Comparison of ENCODE assay signal across 1 cellular context in the genomic region with DNA sequence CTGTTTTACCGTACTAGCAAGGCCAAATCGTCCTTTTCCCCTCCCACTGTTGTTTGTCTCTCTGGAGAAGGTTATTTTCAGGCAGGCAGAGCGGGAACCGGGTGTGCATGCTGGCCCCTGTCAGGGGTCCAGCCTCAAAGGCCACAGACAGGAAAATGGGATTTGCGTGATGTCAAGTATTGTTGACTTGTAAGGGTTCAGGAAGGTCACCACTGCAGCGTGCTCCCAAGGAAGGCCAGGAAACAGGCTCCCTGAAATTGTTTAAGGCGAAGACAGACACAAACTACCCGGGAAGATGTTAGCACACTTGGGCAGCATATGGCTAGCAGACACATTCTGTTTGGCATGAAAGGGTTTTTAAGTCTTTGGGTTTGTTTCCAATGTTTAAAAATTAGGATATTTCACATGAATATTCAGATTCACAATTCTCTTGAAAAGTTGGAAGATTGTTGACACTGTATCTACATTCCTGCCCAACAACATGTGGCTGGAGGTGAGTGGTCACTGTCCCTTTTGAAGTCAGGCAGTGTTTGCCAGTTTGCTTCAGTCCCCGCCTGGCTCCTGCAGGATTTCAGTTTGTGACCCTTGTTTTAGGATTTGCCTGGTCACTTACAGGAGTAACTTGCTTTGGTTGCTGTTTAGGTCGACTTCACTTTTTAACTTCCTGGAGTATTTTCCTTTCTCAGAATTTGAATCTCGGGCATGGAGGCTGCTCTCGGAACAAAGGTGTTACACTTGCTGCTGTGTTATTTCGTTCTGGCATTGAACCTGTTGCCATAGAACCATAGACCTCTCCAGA.
A peak's percentile ranks its signal among the peaks of the same experiment; 100 is the strongest.
TF ChIP-seq lines count a peak whose summit lies in the region.

No MANE protein-coding gene starts in this region.

TF ChIP-seq in HepG2, 621 proteins besides CTCF, POLR2A, EP300 and RAD21 (continued from another document and continues in another):
- TF ChIP-seq, protein P1, sequence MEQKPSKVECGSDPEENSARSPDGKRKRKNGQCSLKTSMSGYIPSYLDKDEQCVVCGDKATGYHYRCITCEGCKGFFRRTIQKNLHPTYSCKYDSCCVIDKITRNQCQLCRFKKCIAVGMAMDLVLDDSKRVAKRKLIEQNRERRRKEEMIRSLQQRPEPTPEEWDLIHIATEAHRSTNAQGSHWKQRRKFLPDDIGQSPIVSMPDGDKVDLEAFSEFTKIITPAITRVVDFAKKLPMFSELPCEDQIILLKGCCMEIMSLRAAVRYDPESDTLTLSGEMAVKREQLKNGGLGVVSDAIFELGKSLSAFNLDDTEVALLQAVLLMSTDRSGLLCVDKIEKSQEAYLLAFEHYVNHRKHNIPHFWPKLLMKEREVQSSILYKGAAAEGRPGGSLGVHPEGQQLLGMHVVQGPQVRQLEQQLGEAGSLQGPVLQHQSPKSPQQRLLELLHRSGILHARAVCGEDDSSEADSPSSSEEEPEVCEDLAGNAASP (CRISPR knock-in tag; IDR thresholded peaks at IDR 0.05; ENCODE audit: borderline replicate concordance), result peak; percentile 81
- TF ChIP-seq ERF (CRISPR knock-in tag; IDR thresholded peaks at IDR 0.05) (peak; percentile 83), DMAP1 (CRISPR knock-in tag; IDR thresholded peaks at IDR 0.05) (0 out of 2 replicates have a peak, but pooled peaks have one; percentile 40), BRCA1 (CRISPR knock-in tag; IDR thresholded peaks at IDR 0.05) (no peak), IRX3 (CRISPR knock-in tag; IDR thresholded peaks at IDR 0.05; ENCODE audit: borderline replicate concordance, low read depth) (no peak), ZMAT3 (CRISPR knock-in tag; conservative IDR thresholded peaks at IDR 0.05) (peak; percentile 49; the same call in 1 of the 2 replicates), ZBTB21 (CRISPR knock-in tag; IDR thresholded peaks at IDR 0.05) (no peak), BCL6 (CRISPR knock-in tag; IDR thresholded peaks at IDR 0.05) (peak; percentile 67), CREM (IDR thresholded peaks at IDR 0.05) (peak; percentile 65), CREM (CRISPR knock-in tag; IDR thresholded peaks at IDR 0.05) (no peak), ZNF12 (CRISPR knock-in tag; IDR thresholded peaks at IDR 0.05) (no peak), GABPB1 (CRISPR knock-in tag; IDR thresholded peaks at IDR 0.05) (peak; percentile 28; the same call in 1 of the 2 replicates), ZSCAN20 (CRISPR knock-in tag; IDR thresholded peaks at IDR 0.05; ENCODE audit: borderline replicate concordance) (0 out of 2 replicates have a peak, but pooled peaks have one; percentile 38), ZNF264 (CRISPR knock-in tag; IDR thresholded peaks at IDR 0.05) (0 out of 2 replicates have a peak, but pooled peaks have one; percentile 24), ZNF274 (CRISPR knock-in tag; IDR thresholded peaks at IDR 0.05) (no peak), ZNF552 (CRISPR knock-in tag; IDR thresholded peaks at IDR 0.05; ENCODE audit: borderline replicate concordance) (peak; percentile 18; the same call in 1 of the 2 replicates), ZMYM3 (CRISPR knock-in tag; IDR thresholded peaks at IDR 0.05) (peak; percentile 79), CHD2 (IDR thresholded peaks at IDR 0.05; ENCODE audit: low read depth, low read length) (no peak), ZC3H13 (CRISPR knock-in tag; IDR thresholded peaks at IDR 0.05) (peak; percentile 64; the same call in 1 of the 2 replicates), NCOR1 (IDR thresholded peaks at IDR 0.05; ENCODE audit: borderline replicate concordance, low read length) (peak; percentile 45; the same call in 1 of the 2 replicates), ZNF816 (CRISPR knock-in tag; IDR thresholded peaks at IDR 0.05; ENCODE audit: borderline replicate concordance) (peak; percentile 79; the same call in 1 of the 2 replicates), MYC (CRISPR knock-in tag; IDR thresholded peaks at IDR 0.05; ENCODE audit: borderline replicate concordance) (peak; percentile 62; the same call in 1 of the 2 replicates), NR2F1 (CRISPR knock-in tag; IDR thresholded peaks at IDR 0.05) (peak; percentile 76 to 78), PHF20 (CRISPR knock-in tag; IDR thresholded peaks at IDR 0.05) (0 out of 2 replicates have a peak, but pooled peaks have one; percentile 26), ZEB1 (IDR thresholded peaks at IDR 0.05; ENCODE audit: insufficient replicate concordance, low read depth) (peak; percentile 68), EHMT2 (IDR thresholded peaks at IDR 0.05; ENCODE audit: borderline replicate concordance, low read depth, low read length) (no peak), SMAD1 (CRISPR knock-in tag; IDR thresholded peaks at IDR 0.05; ENCODE audit: borderline replicate concordance, low read depth) (0 out of 2 replicates have a peak, but pooled peaks have one; percentile 35), KAT7 (CRISPR knock-in tag; IDR thresholded peaks at IDR 0.05; ENCODE audit: borderline replicate concordance) (no peak), ZBTB1 (CRISPR knock-in tag; IDR thresholded peaks at IDR 0.05; ENCODE audit: borderline replicate concordance) (0 out of 2 replicates have a peak, but pooled peaks have one; percentile 50), GLI4 (CRISPR knock-in tag; IDR thresholded peaks at IDR 0.05; ENCODE audit: borderline replicate concordance) (peak; percentile 21; the same call in 1 of the 2 replicates), LCORL (IDR thresholded peaks at IDR 0.05) (no peak), LCORL (CRISPR knock-in tag; IDR thresholded peaks at IDR 0.05) (peak; percentile 68), ZNF292 (CRISPR knock-in tag; IDR thresholded peaks at IDR 0.05; ENCODE audit: borderline replicate concordance, low read depth) (peak; percentile 89), THAP11 (CRISPR knock-in tag; IDR thresholded peaks at IDR 0.05) (peak; percentile 44; the same call in 1 of the 2 replicates), ZNF614 (CRISPR knock-in tag; IDR thresholded peaks at IDR 0.05; ENCODE audit: borderline replicate concordance) (peak; percentile 25; the same call in 1 of the 2 replicates), RFX1 (IDR thresholded peaks at IDR 0.05) (no peak), ZFY (CRISPR knock-in tag; IDR thresholded peaks at IDR 0.05) (peak; percentile 50), HNF4A (CRISPR knock-in tag; IDR thresholded peaks at IDR 0.05) (peak; percentile 76)
- TF ChIP-seq, protein P2, sequence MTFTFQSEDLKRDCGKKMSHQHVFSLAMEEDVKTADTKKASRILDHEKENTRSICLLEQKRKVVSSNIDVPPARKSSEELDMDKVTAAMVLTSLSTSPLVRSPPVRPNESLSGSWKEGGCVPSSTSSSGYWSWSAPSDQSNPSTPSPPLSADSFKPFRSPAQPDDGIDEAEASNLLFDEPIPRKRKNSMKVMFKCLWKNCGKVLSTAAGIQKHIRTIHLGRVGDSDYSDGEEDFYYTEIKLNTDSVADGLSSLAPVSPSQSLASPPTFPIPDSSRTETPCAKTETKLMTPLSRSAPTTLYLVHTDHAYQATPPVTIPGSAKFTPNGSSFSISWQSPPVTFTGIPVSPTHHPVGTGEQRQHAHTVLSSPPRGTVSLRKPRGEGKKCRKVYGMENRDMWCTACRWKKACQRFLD (CRISPR knock-in tag; IDR thresholded peaks at IDR 0.05; ENCODE audit: borderline replicate concordance), result no peak
- TF ChIP-seq, protein P3, sequence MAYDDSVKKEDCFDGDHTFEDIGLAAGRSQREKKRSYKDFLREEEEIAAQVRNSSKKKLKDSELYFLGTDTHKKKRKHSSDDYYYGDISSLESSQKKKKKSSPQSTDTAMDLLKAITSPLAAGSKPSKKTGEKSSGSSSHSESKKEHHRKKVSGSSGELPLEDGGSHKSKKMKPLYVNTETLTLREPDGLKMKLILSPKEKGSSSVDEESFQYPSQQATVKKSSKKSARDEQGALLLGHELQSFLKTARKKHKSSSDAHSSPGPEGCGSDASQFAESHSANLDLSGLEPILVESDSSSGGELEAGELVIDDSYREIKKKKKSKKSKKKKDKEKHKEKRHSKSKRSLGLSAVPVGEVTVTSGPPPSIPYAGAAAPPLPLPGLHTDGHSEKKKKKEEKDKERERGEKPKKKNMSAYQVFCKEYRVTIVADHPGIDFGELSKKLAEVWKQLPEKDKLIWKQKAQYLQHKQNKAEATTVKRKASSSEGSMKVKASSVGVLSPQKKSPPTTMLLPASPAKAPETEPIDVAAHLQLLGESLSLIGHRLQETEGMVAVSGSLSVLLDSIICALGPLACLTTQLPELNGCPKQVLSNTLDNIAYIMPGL (CRISPR knock-in tag; IDR thresholded peaks at IDR 0.05; ENCODE audit: borderline replicate concordance in 1 of 2, low read depth in 1 of 2), result peak in 1 of 2 experiments; percentile 39; a peak in 1 of 4 replicates
- TF ChIP-seq, protein P4, sequence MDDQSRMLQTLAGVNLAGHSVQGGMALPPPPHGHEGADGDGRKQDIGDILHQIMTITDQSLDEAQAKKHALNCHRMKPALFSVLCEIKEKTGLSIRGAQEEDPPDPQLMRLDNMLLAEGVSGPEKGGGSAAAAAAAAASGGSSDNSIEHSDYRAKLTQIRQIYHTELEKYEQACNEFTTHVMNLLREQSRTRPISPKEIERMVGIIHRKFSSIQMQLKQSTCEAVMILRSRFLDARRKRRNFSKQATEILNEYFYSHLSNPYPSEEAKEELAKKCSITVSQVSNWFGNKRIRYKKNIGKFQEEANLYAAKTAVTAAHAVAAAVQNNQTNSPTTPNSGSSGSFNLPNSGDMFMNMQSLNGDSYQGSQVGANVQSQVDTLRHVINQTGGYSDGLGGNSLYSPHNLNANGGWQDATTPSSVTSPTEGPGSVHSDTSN (CRISPR knock-in tag; IDR thresholded peaks at IDR 0.05; ENCODE audit: borderline replicate concordance), result 0 out of 2 replicates have a peak, but pooled peaks have one; percentile 43
- TF ChIP-seq, protein P5, sequence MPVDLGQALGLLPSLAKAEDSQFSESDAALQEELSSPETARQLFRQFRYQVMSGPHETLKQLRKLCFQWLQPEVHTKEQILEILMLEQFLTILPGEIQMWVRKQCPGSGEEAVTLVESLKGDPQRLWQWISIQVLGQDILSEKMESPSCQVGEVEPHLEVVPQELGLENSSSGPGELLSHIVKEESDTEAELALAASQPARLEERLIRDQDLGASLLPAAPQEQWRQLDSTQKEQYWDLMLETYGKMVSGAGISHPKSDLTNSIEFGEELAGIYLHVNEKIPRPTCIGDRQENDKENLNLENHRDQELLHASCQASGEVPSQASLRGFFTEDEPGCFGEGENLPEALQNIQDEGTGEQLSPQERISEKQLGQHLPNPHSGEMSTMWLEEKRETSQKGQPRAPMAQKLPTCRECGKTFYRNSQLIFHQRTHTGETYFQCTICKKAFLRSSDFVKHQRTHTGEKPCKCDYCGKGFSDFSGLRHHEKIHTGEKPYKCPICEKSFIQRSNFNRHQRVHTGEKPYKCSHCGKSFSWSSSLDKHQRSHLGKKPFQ (CRISPR knock-in tag; IDR thresholded peaks at IDR 0.05; ENCODE audit: insufficient replicate concordance), result peak; percentile 62
- TF ChIP-seq, protein P6, sequence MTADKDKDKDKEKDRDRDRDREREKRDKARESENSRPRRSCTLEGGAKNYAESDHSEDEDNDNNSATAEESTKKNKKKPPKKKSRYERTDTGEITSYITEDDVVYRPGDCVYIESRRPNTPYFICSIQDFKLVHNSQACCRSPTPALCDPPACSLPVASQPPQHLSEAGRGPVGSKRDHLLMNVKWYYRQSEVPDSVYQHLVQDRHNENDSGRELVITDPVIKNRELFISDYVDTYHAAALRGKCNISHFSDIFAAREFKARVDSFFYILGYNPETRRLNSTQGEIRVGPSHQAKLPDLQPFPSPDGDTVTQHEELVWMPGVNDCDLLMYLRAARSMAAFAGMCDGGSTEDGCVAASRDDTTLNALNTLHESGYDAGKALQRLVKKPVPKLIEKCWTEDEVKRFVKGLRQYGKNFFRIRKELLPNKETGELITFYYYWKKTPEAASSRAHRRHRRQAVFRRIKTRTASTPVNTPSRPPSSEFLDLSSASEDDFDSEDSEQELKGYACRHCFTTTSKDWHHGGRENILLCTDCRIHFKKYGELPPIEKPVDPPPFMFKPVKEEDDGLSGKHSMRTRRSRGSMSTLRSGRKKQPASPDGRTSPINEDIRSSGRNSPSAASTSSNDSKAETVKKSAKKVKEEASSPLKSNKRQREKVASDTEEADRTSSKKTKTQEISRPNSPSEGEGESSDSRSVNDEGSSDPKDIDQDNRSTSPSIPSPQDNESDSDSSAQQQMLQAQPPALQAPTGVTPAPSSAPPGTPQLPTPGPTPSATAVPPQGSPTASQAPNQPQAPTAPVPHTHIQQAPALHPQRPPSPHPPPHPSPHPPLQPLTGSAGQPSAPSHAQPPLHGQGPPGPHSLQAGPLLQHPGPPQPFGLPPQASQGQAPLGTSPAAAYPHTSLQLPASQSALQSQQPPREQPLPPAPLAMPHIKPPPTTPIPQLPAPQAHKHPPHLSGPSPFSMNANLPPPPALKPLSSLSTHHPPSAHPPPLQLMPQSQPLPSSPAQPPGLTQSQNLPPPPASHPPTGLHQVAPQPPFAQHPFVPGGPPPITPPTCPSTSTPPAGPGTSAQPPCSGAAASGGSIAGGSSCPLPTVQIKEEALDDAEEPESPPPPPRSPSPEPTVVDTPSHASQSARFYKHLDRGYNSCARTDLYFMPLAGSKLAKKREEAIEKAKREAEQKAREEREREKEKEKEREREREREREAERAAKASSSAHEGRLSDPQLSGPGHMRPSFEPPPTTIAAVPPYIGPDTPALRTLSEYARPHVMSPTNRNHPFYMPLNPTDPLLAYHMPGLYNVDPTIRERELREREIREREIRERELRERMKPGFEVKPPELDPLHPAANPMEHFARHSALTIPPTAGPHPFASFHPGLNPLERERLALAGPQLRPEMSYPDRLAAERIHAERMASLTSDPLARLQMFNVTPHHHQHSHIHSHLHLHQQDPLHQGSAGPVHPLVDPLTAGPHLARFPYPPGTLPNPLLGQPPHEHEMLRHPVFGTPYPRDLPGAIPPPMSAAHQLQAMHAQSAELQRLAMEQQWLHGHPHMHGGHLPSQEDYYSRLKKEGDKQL (CRISPR knock-in tag; IDR thresholded peaks at IDR 0.05; ENCODE audit: low read depth), result peak; percentile 14; the same call in 1 of the 2 replicates
- TF ChIP-seq, protein P7, sequence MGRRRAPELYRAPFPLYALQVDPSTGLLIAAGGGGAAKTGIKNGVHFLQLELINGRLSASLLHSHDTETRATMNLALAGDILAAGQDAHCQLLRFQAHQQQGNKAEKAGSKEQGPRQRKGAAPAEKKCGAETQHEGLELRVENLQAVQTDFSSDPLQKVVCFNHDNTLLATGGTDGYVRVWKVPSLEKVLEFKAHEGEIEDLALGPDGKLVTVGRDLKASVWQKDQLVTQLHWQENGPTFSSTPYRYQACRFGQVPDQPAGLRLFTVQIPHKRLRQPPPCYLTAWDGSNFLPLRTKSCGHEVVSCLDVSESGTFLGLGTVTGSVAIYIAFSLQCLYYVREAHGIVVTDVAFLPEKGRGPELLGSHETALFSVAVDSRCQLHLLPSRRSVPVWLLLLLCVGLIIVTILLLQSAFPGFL (CRISPR knock-in tag; IDR thresholded peaks at IDR 0.05), result no peak
- TF ChIP-seq, protein P8, sequence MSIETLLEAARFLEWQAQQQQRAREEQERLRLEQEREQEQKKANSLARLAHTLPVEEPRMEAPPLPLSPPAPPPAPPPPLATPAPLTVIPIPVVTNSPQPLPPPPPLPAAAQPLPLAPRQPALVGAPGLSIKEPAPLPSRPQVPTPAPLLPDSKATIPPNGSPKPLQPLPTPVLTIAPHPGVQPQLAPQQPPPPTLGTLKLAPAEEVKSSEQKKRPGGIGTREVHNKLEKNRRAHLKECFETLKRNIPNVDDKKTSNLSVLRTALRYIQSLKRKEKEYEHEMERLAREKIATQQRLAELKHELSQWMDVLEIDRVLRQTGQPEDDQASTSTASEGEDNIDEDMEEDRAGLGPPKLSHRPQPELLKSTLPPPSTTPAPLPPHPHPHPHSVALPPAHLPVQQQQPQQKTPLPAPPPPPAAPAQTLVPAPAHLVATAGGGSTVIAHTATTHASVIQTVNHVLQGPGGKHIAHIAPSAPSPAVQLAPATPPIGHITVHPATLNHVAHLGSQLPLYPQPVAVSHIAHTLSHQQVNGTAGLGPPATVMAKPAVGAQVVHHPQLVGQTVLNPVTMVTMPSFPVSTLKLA (IDR thresholded peaks at IDR 0.05), result 0 out of 2 replicates have a peak, but pooled peaks have one; percentile 4
